16 cellular contexts compared by ENCODE assay signal in genomic region chr6:163637524-163637923, GRCh38.
DNase-seq lines count a peak whose midpoint lies in the region; ATAC-seq, FAIRE-seq and TF ChIP-seq lines count a peak whose summit lies in the region.
"Had no signal": no experiment of that assay in that cellular context is flagged by ENCODE, and none has a peak within 500 bp of the region (broad histone marks: within the 10 kb centered on the region; RNA-seq: fewer than 3 reads in every experiment).

No MANE protein-coding gene starts in this region.

- intact Hi-C loops in Right ventricle myocardium superior (cut with DNase I) = no loop called here

- ATAC-seq in GM19395 (IDR thresholded peaks at IDR 0.05; ENCODE audit: unreplicated experiment) (peak; percentile 87), HG02759 (IDR thresholded peaks at IDR 0.05; ENCODE audit: unreplicated experiment) (peak; percentile 89), HG03378 (IDR thresholded peaks at IDR 0.05; ENCODE audit: unreplicated experiment) (peak; percentile 93), Right ventricle myocardium superior (ENCODE audit: poor library complexity) (no peak)
- ATAC-seq: activated CD4-positive, alpha-beta T cell treated with anti-CD3 and anti-CD28 coated beads for 36 hours; activated T-helper 17 cell treated with anti-CD3 and anti-CD28 coated beads, Interleukin-2, amount 50 U/mL, for 72 hours; effector memory CD8-positive, alpha-beta T cell; HepG2 had no signal

- no peaks in the 10 kb centered on the region for H3K36me3 ChIP-seq in tibial nerve
- H3K36me3 ChIP-seq: right atrium auricular region had no signal

- peak; percentile 94 for FAIRE-seq in GM12891 (lab: Jason Lieb, UNC)
- FAIRE-seq: HepG2 had no signal

- TF ChIP-seq EP300 in tibial nerve (IDR thresholded peaks at IDR 0.05) = no peak

- no peaks in the 10 kb centered on the region for H3K4me1 ChIP-seq in tibial nerve
- H3K4me1 ChIP-seq: right atrium auricular region had no signal

- H3K27me3 ChIP-seq in tibial nerve = no peaks in the 10 kb centered on the region
- H3K27me3 ChIP-seq: right atrium auricular region had no signal

- no peak for TF ChIP-seq CTCF in tibial nerve (IDR thresholded peaks at IDR 0.05)

- H3K4me3 ChIP-seq in tibial nerve = no peak overlapping the region
- H3K4me3 ChIP-seq: right atrium auricular region had no signal

- WGBS in tibial nerve, 2 donors = 63 to 72% methylated on average over 3 of the region's 3 CpGs

- TF ChIP-seq POLR2A in GM12891 (IDR thresholded peaks at IDR 0.05; ENCODE audit: low read depth, low read length) = no peak; the same call in 1 of the 2 replicates
- no peak for TF ChIP-seq POLR2A in tibial nerve (IDR thresholded peaks at IDR 0.05)

- no peaks in the 10 kb centered on the region for H3K9me3 ChIP-seq in tibial nerve

- DNase-seq in GM12891 (ENCODE audit: insufficient read length, low spot score) = peak; percentile 54
- DNase-seq in effector CD8-positive, alpha-beta T cell (lab: John Stamatoyannopoulos, UW) = no peak
- no peak for DNase-seq in tibial nerve (ENCODE audit: low spot score in 2 of 2)
- no peak for DNase-seq in globus pallidus (ENCODE audit: low spot score)
- no peak for DNase-seq in Right ventricle myocardium superior
- DNase-seq: activated CD4-positive, alpha-beta T cell treated with anti-CD3 and anti-CD28 coated beads for 36 hours; DMS53; effector memory CD8-positive, alpha-beta T cell; kidney glomerular epithelial cell; NCI-H1930 had no signal

- H3K27ac ChIP-seq in tibial nerve = no peak overlapping the region
- H3K27ac ChIP-seq: right atrium auricular region had no signal

TF ChIP-seq in GM12891, 5 proteins besides CTCF, POLR2A, EP300 and RAD21:
- TF ChIP-seq POU2F2 (IDR thresholded peaks at IDR 0.05; ENCODE audit: low read depth, low read length) (peak; percentile 86; the same call in 1 of the 2 replicates), TAF1 (IDR thresholded peaks at IDR 0.05; ENCODE audit: low read depth, low read length) (no peak), PAX5 (IDR thresholded peaks at IDR 0.05; ENCODE audit: insufficient read depth, low read length, severe bottlenecking) (no peak), SPI1 (IDR thresholded peaks at IDR 0.05; ENCODE audit: low read depth, low read length) (peak; percentile 87), POLR2AphosphoS5 (IDR thresholded peaks at IDR 0.05; ENCODE audit: low read depth, low read length) (no peak)
